ENCODE assay signal across 1 cellular context in the genomic region with DNA sequence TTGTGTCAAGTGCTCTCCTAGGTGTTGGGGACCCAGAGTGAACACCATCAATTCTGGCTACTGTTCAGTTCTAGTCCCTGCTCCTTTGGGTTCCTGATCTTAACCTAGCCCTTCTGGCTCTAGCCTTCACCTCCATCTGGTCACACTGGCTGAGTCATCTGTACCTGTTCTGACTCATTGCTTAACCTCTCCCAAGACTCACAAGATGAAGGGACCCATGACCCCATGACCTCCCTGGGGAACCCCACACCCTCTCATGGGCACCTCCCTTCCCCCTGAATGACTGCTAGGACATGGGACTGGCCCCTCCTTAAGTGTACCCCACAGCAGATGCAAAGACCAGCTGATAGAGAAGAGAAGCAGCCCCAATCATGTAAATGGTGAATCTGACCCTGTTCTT.
TF ChIP-seq lines count a peak whose summit lies in the region.

No MANE protein-coding gene starts in this region.

TF ChIP-seq in HepG2, 621 proteins besides CTCF, POLR2A, EP300 and RAD21 (continued from another document):
- no peak for TF ChIP-seq AHDC1 (CRISPR knock-in tag; IDR thresholded peaks at IDR 0.05; ENCODE audit: borderline replicate concordance)
- no peak for TF ChIP-seq PHF5A (CRISPR knock-in tag; IDR thresholded peaks at IDR 0.05; ENCODE audit: low read depth, unreplicated experiment)
- no peak for TF ChIP-seq ATRX (CRISPR knock-in tag; IDR thresholded peaks at IDR 0.05; ENCODE audit: borderline replicate concordance)
- TF ChIP-seq KLF6 (CRISPR knock-in tag; IDR thresholded peaks at IDR 0.05), result no peak
- TF ChIP-seq PCBP2 (optimal IDR thresholded peaks at IDR 0.05; ENCODE audit: low read depth, low read length, poor library complexity, severe bottlenecking), result no peak
- no peak for TF ChIP-seq ZNF672 (CRISPR knock-in tag; IDR thresholded peaks at IDR 0.05)
- TF ChIP-seq ZNF513 (CRISPR knock-in tag; conservative IDR thresholded peaks at IDR 0.05), result no peak
- no peak for TF ChIP-seq HDAC6 (IDR thresholded peaks at IDR 0.05; ENCODE audit: low read depth, low read length)
- TF ChIP-seq GATAD1 (CRISPR knock-in tag; IDR thresholded peaks at IDR 0.05), result no peak
- TF ChIP-seq ZNF143 (CRISPR knock-in tag; IDR thresholded peaks at IDR 0.05), result no peak
- TF ChIP-seq PHF21A (CRISPR knock-in tag; IDR thresholded peaks at IDR 0.05), result no peak
- TF ChIP-seq, protein P1, sequence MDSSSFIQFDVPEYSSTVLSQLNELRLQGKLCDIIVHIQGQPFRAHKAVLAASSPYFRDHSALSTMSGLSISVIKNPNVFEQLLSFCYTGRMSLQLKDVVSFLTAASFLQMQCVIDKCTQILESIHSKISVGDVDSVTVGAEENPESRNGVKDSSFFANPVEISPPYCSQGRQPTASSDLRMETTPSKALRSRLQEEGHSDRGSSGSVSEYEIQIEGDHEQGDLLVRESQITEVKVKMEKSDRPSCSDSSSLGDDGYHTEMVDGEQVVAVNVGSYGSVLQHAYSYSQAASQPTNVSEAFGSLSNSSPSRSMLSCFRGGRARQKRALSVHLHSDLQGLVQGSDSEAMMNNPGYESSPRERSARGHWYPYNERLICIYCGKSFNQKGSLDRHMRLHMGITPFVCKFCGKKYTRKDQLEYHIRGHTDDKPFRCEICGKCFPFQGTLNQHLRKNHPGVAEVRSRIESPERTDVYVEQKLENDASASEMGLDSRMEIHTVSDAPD (CRISPR knock-in tag; IDR thresholded peaks at IDR 0.05), result no peak
- TF ChIP-seq CAMTA2 (CRISPR knock-in tag; IDR thresholded peaks at IDR 0.05; ENCODE audit: borderline replicate concordance), result no peak
- TF ChIP-seq ZNF777 (CRISPR knock-in tag; IDR thresholded peaks at IDR 0.05), result no peak
- TF ChIP-seq NR2F1 (CRISPR knock-in tag; IDR thresholded peaks at IDR 0.05), result no peak
- TF ChIP-seq MTF1 (CRISPR knock-in tag; IDR thresholded peaks at IDR 0.05), result no peak
